1 cellular context compared by ENCODE assay signal in genomic region chr16:48393843-48394703, GRCh38.
TF ChIP-seq lines count a peak whose summit lies in the region.

No MANE protein-coding gene starts in this region.

TF ChIP-seq in GM23338, 12 proteins besides CTCF, POLR2A, EP300 and RAD21 (continued from another document):
- TF ChIP-seq ZNF462 (CRISPR knock-in tag; IDR thresholded peaks at IDR 0.05), result no peak
- no peak for TF ChIP-seq JUNB (IDR thresholded peaks at IDR 0.05; ENCODE audit: unreplicated experiment)
- no peak for TF ChIP-seq POLR2AphosphoS5 (IDR thresholded peaks at IDR 0.05; ENCODE audit: low read depth)
